Comparison of ENCODE assay signal across 11 cellular contexts in the genomic region with DNA sequence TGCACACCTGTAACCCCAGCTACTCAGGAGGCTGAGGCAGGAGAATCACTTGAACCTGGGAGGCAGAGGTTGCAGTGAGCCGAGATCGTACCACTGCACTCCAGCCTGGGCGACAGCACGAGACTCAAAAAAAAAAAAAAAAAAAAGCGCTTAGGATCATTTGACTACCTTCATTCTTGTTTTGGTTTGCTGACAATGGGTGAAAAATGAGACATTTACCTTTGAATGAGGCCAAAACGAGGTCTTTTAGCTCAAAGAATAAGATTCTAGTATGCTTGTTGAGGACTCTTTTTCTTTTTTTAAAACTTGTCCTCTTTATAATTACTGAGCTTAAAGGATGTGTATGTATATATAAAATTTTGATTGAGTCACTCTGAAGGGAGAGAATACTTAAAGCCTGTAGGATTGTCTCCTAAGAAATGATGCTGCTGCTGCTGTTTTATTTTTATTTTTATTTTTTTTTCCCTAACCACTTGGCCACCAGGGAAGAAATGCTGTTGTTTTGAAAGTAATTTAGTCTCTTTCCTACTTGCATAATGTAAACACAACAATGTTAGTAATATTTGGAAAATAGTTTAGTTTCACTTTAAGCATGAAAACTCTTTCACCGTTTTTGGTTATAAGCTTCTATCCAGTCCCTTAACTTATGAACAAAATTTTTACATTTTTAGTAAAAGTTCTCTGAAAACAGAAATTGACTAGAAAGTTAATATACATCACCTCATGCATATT. TPM values are rescaled to one million over a fixed set of nuclear protein-coding genes. Genes with fewer than 3 reads are reported as not detected.
DNase-seq lines count a peak whose midpoint lies in the region; ATAC-seq and TF ChIP-seq lines count a peak whose summit lies in the region.
"Had no signal": no experiment of that assay in that cellular context is flagged by ENCODE, and none has a peak within 500 bp of the region (broad histone marks: within the 10 kb centered on the region; RNA-seq: fewer than 3 reads in every experiment).

No MANE protein-coding gene starts in this region.

- H3K27me3 ChIP-seq in heart left ventricle: no peaks in the 10 kb centered on the region

- WGBS in heart left ventricle, 4 donors: 77 to 84% (median 81%) methylated on average over 7 of the region's 7 CpGs

- H3K4me1 Mint-ChIP-seq in stimulated activated naive CD8-positive, alpha-beta T cell treated with anti-CD3 and anti-CD28 coated beads, Interleukin-15, Interleukin-2, amounts not matched to agents 100 ng/mL and 50 ng/mL, for 24 hours (ENCODE audit: low read depth): peaks cover 69% of the 10 kb centered on the region
- H3K4me1 Mint-ChIP-seq in activated T-helper 1 cell treated with anti-CD3 and anti-CD28 coated beads, Interleukin-12 subunit alpha, Interleukin-12 subunit beta, Interleukin-2, Interleukin-4 antibody, amounts not matched to agents 30 ng/mL and 10 ng/mL and 1 ng/mL, durations not matched to agents 14 hours and 24 hours and 36 hours (ENCODE audit: low read depth): peaks cover 52% of the 10 kb centered on the region
- H3K4me1 Mint-ChIP-seq: nephron had no signal

- H3K27ac ChIP-seq in heart left ventricle: peak overlapping the region in 1 of 12 donors; percentile 35
- H3K27ac ChIP-seq: KMS-11 had no signal

- H3K4me3 ChIP-seq in heart left ventricle: peak overlapping the region in 1 of 12 donors; percentile 6

- TF ChIP-seq POLR2A in heart left ventricle (IDR thresholded peaks at IDR 0.05): no peak

- no peak for ATAC-seq in stimulated activated naive CD8-positive, alpha-beta T cell treated with anti-CD3 and anti-CD28 coated beads, Interleukin-15, Interleukin-2, amounts not matched to agents 100 U/mL and 50 U/mL, for 24 hours
- peak; percentile 20 for ATAC-seq in HG03095 (IDR thresholded peaks at IDR 0.05; ENCODE audit: unreplicated experiment)
- ATAC-seq in heart left ventricle: no peak

- H3K36me3 Mint-ChIP-seq in stimulated activated naive CD8-positive, alpha-beta T cell treated with anti-CD3 and anti-CD28 coated beads, Interleukin-15, Interleukin-2, amounts not matched to agents 100 ng/mL and 50 ng/mL, for 24 hours (ENCODE audit: low read depth): peaks cover 42% of the 10 kb centered on the region
- H3K36me3 Mint-ChIP-seq in activated T-helper 1 cell treated with anti-CD3 and anti-CD28 coated beads, Interleukin-12 subunit alpha, Interleukin-12 subunit beta, Interleukin-2, Interleukin-4 antibody, amounts not matched to agents 30 ng/mL and 10 ng/mL and 1 ng/mL, durations not matched to agents 14 hours and 24 hours and 36 hours (ENCODE audit: low read depth): peaks cover 28% of the 10 kb centered on the region

- H3K36me3 ChIP-seq in heart left ventricle: peaks cover 0 to 40% (median 29%) of the 10 kb centered on the region in 9 donors

- intact Hi-C loops in activated T-helper 1 cell treated with anti-CD3 and anti-CD28 coated beads, Interleukin-12 subunit alpha, Interleukin-12 subunit beta, Interleukin-2, Interleukin-4 antibody, amounts not matched to agents 30 ng/mL and 10 ng/mL and 1 ng/mL, durations not matched to agents 14 hours and 24 hours and 36 hours (cut with micrococcal nuclease): loop anchor here (5.0 kb wide), 1 partner anchor 66 kb away; no protein-coding TSS in a partner anchor
- intact Hi-C loops in heart left ventricle (cut with DNase I): no loop called here

- H3K9me3 ChIP-seq in heart left ventricle: no peaks in the 10 kb centered on the region

- H3K4me3 Mint-ChIP-seq in stimulated activated naive CD8-positive, alpha-beta T cell treated with anti-CD3 and anti-CD28 coated beads, Interleukin-15, Interleukin-2, amounts not matched to agents 100 ng/mL and 50 ng/mL, for 24 hours: peak overlapping the region; percentile 39
- peak overlapping the region; percentile 32 for H3K4me3 Mint-ChIP-seq in activated T-helper 1 cell treated with anti-CD3 and anti-CD28 coated beads, Interleukin-12 subunit alpha, Interleukin-12 subunit beta, Interleukin-2, Interleukin-4 antibody, amounts not matched to agents 30 ng/mL and 10 ng/mL and 1 ng/mL, durations not matched to agents 14 hours and 24 hours and 36 hours
- H3K4me3 Mint-ChIP-seq: nephron had no signal

- no peak for TF ChIP-seq CTCF in heart left ventricle (IDR thresholded peaks at IDR 0.05)

- no peaks in the 10 kb centered on the region for H3K27me3 Mint-ChIP-seq in stimulated activated naive CD8-positive, alpha-beta T cell treated with anti-CD3 and anti-CD28 coated beads, Interleukin-15, Interleukin-2, amounts not matched to agents 100 ng/mL and 50 ng/mL, for 24 hours
- no peaks in the 10 kb centered on the region for H3K27me3 Mint-ChIP-seq in activated T-helper 1 cell treated with anti-CD3 and anti-CD28 coated beads, Interleukin-12 subunit alpha, Interleukin-12 subunit beta, Interleukin-2, Interleukin-4 antibody, amounts not matched to agents 30 ng/mL and 10 ng/mL and 1 ng/mL, durations not matched to agents 14 hours and 24 hours and 36 hours (ENCODE audit: insufficient read depth)

- no peak overlapping the region for H3K27ac Mint-ChIP-seq in stimulated activated naive CD8-positive, alpha-beta T cell treated with anti-CD3 and anti-CD28 coated beads, Interleukin-15, Interleukin-2, amounts not matched to agents 100 ng/mL and 50 ng/mL, for 24 hours
- H3K27ac Mint-ChIP-seq in activated T-helper 1 cell treated with anti-CD3 and anti-CD28 coated beads, Interleukin-12 subunit alpha, Interleukin-12 subunit beta, Interleukin-2, Interleukin-4 antibody, amounts not matched to agents 30 ng/mL and 10 ng/mL and 1 ng/mL, durations not matched to agents 14 hours and 24 hours and 36 hours: peak overlapping the region; percentile 29
- H3K27ac Mint-ChIP-seq: nephron had no signal

- no peak for DNase-seq in stimulated activated naive CD8-positive, alpha-beta T cell treated with anti-CD3 and anti-CD28 coated beads, Interleukin-15, Interleukin-2, amounts not matched to agents 100 U/mL and 50 U/mL, for 24 hours
- no peak for DNase-seq in activated T-helper 1 cell treated with anti-CD3 and anti-CD28 coated beads, Interleukin-12 subunit alpha, Interleukin-12 subunit beta, Interleukin-2, Interleukin-4 antibody, amounts not matched to agents 30 ng/mL and 10 ng/mL and 1 ng/mL, durations not matched to agents 14 hours and 24 hours and 36 hours (ENCODE audit: low spot score)
- DNase-seq in NCI-H774 (lab: John Stamatoyannopoulos, UW) (no peak), DMS153 treated with DMSO at 0.1 percent for 48 hours (lab: John Stamatoyannopoulos, UW; ENCODE audit: unreplicated experiment) (no peak), heart left ventricle (no peak)
- DNase-seq in effector CD8-positive, alpha-beta T cell (lab: John Stamatoyannopoulos, UW): no peak
- DNase-seq: Right ventricle myocardium superior had no signal

- no peaks in the 10 kb centered on the region for H3K9me3 Mint-ChIP-seq in stimulated activated naive CD8-positive, alpha-beta T cell treated with anti-CD3 and anti-CD28 coated beads, Interleukin-15, Interleukin-2, amounts not matched to agents 100 ng/mL and 50 ng/mL, for 24 hours
- no peaks in the 10 kb centered on the region for H3K9me3 Mint-ChIP-seq in activated T-helper 1 cell treated with anti-CD3 and anti-CD28 coated beads, Interleukin-12 subunit alpha, Interleukin-12 subunit beta, Interleukin-2, Interleukin-4 antibody, amounts not matched to agents 30 ng/mL and 10 ng/mL and 1 ng/mL, durations not matched to agents 14 hours and 24 hours and 36 hours
- H3K9me3 Mint-ChIP-seq: nephron had no signal

- H3K4me1 ChIP-seq in heart left ventricle: peaks cover 0 to 70% (median 25%) of the 10 kb centered on the region in 12 donors

RNA-seq across cellular contexts. Expression of gene UBR2, which starts 7.9 kb away (rescaled TPM):
- 26.8 and 28.1 TPM in 2 replicates for total RNA-seq in activated T-helper 1 cell treated with anti-CD3 and anti-CD28 coated beads, Interleukin-12 subunit alpha, Interleukin-12 subunit beta, Interleukin-2, Interleukin-4 antibody, amounts not matched to agents 30 ng/mL and 10 ng/mL and 1 ng/mL, durations not matched to agents 14 hours and 24 hours and 36 hours
- 10 to 100 TPM; 27.3 to 35.9 (median 30.2) TPM for total RNA-seq in heart left ventricle
- polyA plus RNA-seq in heart left ventricle: 10 to 100 TPM in 1 of 2 donors, 1 to 10 TPM in 1; 9.9 to 12.1 TPM
